16 cellular contexts compared by ENCODE assay signal in genomic region chr3:53888229-53888628, GRCh38. TPM values are rescaled to one million over a fixed set of nuclear protein-coding genes. Genes with fewer than 3 reads are reported as not detected.
"Had no signal": no experiment of that assay in that cellular context is flagged by ENCODE, and none has a peak within 500 bp of the region (broad histone marks: within the 10 kb centered on the region; RNA-seq: fewer than 3 reads in every experiment).

No MANE protein-coding gene starts in this region.

- ATAC-seq: mucosa of descending colon, sciatic nerve, upper lobe of right lung had no signal

- H3K27me3 Mint-ChIP-seq: naive B cell had no signal

- DNase-seq: activated CD4-positive, alpha-beta T cell treated with anti-CD3 and anti-CD28 coated beads for 1 hour; cerebellar nuclear complex; effector CD8-positive, alpha-beta T cell; esophagus squamous epithelium; mesenchymal stem cell; mucosa of descending colon; naive B cell; stimulated activated CD4-positive, alpha-beta T cell treated with anti-CD3 and anti-CD28 coated beads, Interleukin-4, amount 100 ng/mL, for 1 hour; T1000; upper lobe of right lung; WERI-Rb-1 had no signal

RNA-seq across cellular contexts. Expression of gene IL17RB, which starts 41.9 kb away (rescaled TPM):
- total RNA-seq: ascending aorta, bronchial epithelial cell, endothelial cell of umbilical vein, smooth muscle cell had no signal
